Comparison of ENCODE assay signal across 22 cellular contexts in the genomic region with DNA sequence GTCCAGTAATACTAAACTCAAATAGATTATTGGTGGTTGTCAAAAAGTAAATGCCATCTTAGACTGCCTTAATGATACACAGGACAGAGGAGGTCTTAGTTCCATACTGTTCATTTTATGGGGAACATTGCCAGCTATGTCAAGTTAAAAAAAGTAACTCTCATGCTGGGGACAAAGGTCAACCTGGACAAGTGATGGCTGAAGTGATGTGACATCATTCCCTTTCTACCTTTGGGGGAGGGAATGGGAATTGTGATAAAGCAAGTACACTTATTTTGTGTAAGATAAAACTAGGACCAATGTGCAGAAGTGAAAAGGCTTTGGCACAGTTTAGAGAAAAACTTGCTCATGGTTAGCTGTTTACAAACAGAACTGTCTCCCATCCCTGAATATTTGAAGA. TPM values are rescaled to one million over a fixed set of nuclear protein-coding genes. Genes with fewer than 3 reads are reported as not detected.
DNase-seq lines count a peak whose midpoint lies in the region; ATAC-seq, FAIRE-seq and TF ChIP-seq lines count a peak whose summit lies in the region.
"Had no signal": no experiment of that assay in that cellular context is flagged by ENCODE, and none has a peak within 500 bp of the region (broad histone marks: within the 10 kb centered on the region; RNA-seq: fewer than 3 reads in every experiment).

No MANE protein-coding gene starts in this region.

- no peak overlapping the region for H3K27ac Mint-ChIP-seq in HFFc6
- H3K27ac Mint-ChIP-seq: CD14-positive monocyte, IgD-negative memory B cell had no signal

- no peak overlapping the region for H3K4me3 Mint-ChIP-seq in HFFc6
- H3K4me3 Mint-ChIP-seq: CD14-positive monocyte; CD4-positive, alpha-beta memory T cell; IgD-negative memory B cell had no signal

- no peak for TF ChIP-seq POLR2A in H54 (IDR thresholded peaks at IDR 0.05; ENCODE audit: low read depth, low read length)

- H3K36me3 Mint-ChIP-seq in HFFc6 (ENCODE audit: low read depth), result peaks cover 30% of the 10 kb centered on the region

- no peak for TF ChIP-seq CTCF in 22Rv1 (IDR thresholded peaks at IDR 0.05)
- TF ChIP-seq CTCF in mucosa of descending colon (IDR thresholded peaks at IDR 0.05), result no peak
- no peak for TF ChIP-seq CTCF in HFFc6 (IDR thresholded peaks at IDR 0.05)

- no peaks in the 10 kb centered on the region for H3K36me3 ChIP-seq in mucosa of descending colon (ENCODE audit: low read depth)

- peak; percentile 23 for FAIRE-seq in H54 (lab: Jason Lieb, UNC)
- FAIRE-seq: A204.1, GM12878, GM19239, HTR-8/SVneo had no signal

- ATAC-seq in left lobe of liver (peak; percentile 65), mucosa of descending colon (peak; percentile 53)
- ATAC-seq: GM12878 had no signal

- H3K9me3 Mint-ChIP-seq in HFFc6, result no peaks in the 10 kb centered on the region
- H3K9me3 Mint-ChIP-seq: CD14-positive monocyte; CD4-positive, alpha-beta memory T cell; IgD-negative memory B cell had no signal

- DNase-seq in H54 (ENCODE audit: insufficient read length, low spot score) (no peak), left lobe of liver (ENCODE audit: low spot score) (no peak), mucosa of descending colon (no peak), MV-4-11 (lab: John Stamatoyannopoulos, UW) (no peak), RKO (ENCODE audit: low spot score) (no peak), HFFc6 (no peak)
- no peak for DNase-seq in activated CD4-positive, alpha-beta T cell treated with anti-CD3 and anti-CD28 coated beads, Interleukin-2, amount 50 U/mL, for 4 hours
- DNase-seq: CD4-positive, alpha-beta memory T cell; DMS153; DND-41; EL; GM23248; HCEC 1CT; KBM-7 had no signal

- intact Hi-C loops in mucosa of descending colon (cut with DNase I, micrococcal nuclease), result loop anchor here in 1 of 2 donors (10.0 kb wide), 1 partner anchor 419 kb away; no protein-coding TSS in a partner anchor

- H3K4me3 ChIP-seq in mucosa of descending colon, result no peak overlapping the region
- H3K4me3 ChIP-seq: BLaER1, GM12878, GM23248 had no signal

- peaks cover 7% of the 10 kb centered on the region for H3K4me1 ChIP-seq in mucosa of descending colon (ENCODE audit: low read depth)
- H3K4me1 ChIP-seq: BLaER1 had no signal

- no peaks in the 10 kb centered on the region for H3K4me1 Mint-ChIP-seq in HFFc6 (ENCODE audit: low read depth)
- H3K4me1 Mint-ChIP-seq: CD14-positive monocyte; CD4-positive, alpha-beta memory T cell had no signal

- no peaks in the 10 kb centered on the region for H3K9me3 ChIP-seq in mucosa of descending colon
- H3K9me3 ChIP-seq: BLaER1 had no signal

- 0 out of 2 replicates have a peak overlapping the region, but pooled peaks have one; percentile 1 for H3K27ac ChIP-seq in 22Rv1
- H3K27ac ChIP-seq: BLaER1, GM23248 had no signal

- no peaks in the 10 kb centered on the region for H3K27me3 Mint-ChIP-seq in HFFc6 (ENCODE audit: insufficient read depth)
- H3K27me3 Mint-ChIP-seq: CD4-positive, alpha-beta memory T cell; IgD-negative memory B cell had no signal

RNA-seq across cellular contexts. Expression of a gene that starts 24.0 kb away (rescaled TPM):
- total RNA-seq in left lobe of liver (15.5 TPM), mucosa of descending colon (10 to 100 TPM; 13.3 to 48.1 (median 31.5) TPM)
- total RNA-seq in HFFc6 (2021; fragmentation: NEBNext Ultra II Directional; extraction: Animal tissue kit (Norgen Biotek cat#: 25700)), result 1 to 10 TPM in 1 of 6 experiments, under 1 TPM in 5; 0.55 to 1.2 (median 0.67) TPM
- total RNA-seq: GM23248 had no signal
